1 cellular context compared by ENCODE assay signal in the genomic region with DNA sequence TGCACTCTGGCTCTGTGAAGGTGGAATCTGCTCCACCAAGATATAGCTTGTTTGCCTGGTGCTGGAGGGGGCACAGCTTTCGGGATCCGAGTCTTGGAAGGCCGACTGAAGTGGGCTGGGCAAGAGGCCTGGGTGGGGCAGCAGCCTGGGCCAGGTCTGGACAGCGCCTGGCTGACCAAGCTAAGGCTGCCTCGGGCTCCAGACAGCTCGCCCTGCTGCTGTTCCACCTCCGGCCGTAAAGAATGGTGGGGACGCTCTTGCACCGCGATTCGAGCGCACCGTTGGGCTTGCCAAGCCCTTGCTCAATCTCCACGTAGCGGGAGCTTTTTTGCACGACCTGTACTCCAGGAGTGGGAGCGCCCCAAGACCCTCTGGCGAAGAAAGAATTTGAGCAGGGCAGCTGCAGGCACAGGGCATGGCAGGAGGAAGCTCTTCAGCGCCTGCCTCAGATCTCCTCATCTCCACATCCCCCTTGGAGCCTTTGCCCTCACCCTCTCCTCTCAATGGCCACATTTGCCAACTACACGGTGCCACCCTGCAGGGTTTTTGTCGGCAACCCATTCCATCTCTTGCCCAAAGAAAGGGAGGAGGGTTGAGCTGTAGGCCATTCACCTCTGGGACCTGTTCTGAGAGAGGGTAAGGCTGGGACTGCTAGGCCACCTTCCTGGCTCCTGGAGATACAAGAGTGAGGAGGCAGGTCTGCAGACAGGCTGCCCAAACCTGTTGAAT.
TF ChIP-seq lines count a peak whose summit lies in the region.

No MANE protein-coding gene starts in this region.

TF ChIP-seq in H1, 55 proteins besides CTCF, POLR2A, EP300 and RAD21:
- TF ChIP-seq CEBPB (IDR thresholded peaks at IDR 0.05; ENCODE audit: low read depth, low read length) = peak; percentile 84
- TF ChIP-seq POU5F1 (IDR thresholded peaks at IDR 0.05; ENCODE audit: low read depth, low read length) = no peak
